ENCODE assay signal across 25 cellular contexts in the genomic region with DNA sequence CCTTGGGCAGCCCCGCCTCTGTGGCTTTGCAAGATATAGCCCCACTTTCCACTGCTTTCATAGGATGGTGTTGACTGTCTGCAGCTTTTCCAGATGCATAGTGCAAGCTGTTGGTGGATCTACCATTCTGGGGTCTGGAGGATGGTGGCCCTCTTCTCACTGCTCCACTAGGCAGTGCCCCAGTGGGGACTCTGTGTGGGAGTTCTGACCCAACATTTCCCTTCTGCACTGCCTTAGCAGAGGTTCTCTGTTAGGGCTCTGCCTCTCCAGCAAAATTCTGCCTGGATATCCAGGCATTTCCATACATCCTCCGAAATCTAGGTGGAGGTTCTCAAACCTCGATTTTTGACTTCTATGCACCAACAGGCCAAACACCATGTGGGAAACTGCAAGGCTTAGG.
"Had no signal": no experiment of that assay in that cellular context is flagged by ENCODE, and none has a peak within 500 bp of the region (broad histone marks: within the 10 kb centered on the region; RNA-seq: fewer than 3 reads in every experiment).

No MANE protein-coding gene starts in this region.

- H3K4me3 ChIP-seq: coronary artery, dorsolateral prefrontal cortex, esophagus muscularis mucosa, gastroesophageal sphincter, heart right ventricle, left lung, lower lobe of right lung, mucosa of descending colon had no signal

- DNase-seq: dermis blood vessel endothelial cell; dorsolateral prefrontal cortex; effector CD4-positive, alpha-beta T cell; effector memory CD4-positive, alpha-beta T cell; foreskin keratinocyte; glutamatergic neuron; head of caudate nucleus; heart right ventricle; hippocampal formation; left cardiac atrium; left lung; left ventricle myocardium superior; lower lobe of right lung; mesenchymal stem cell; mucosa of descending colon; naive B cell had no signal

- H3K4me3 Mint-ChIP-seq: mesothelial cell of epicardium, naive B cell had no signal

- H3K27me3 Mint-ChIP-seq: naive B cell had no signal

- H3K27me3 ChIP-seq: dorsolateral prefrontal cortex, esophagus muscularis mucosa, foreskin keratinocyte, gastroesophageal sphincter, heart right ventricle, left lung had no signal

- H3K9me3 ChIP-seq: gastroesophageal sphincter, lower lobe of right lung had no signal

- H3K27ac Mint-ChIP-seq: mesothelial cell of epicardium had no signal

- H3K36me3 ChIP-seq: lower lobe of right lung had no signal

- H3K27ac ChIP-seq: coronary artery, dorsolateral prefrontal cortex, esophagus muscularis mucosa, foreskin keratinocyte, gastroesophageal sphincter, heart right ventricle, left lung, lower lobe of right lung had no signal

- ATAC-seq: foreskin keratinocyte, gastroesophageal sphincter, heart right ventricle, left cardiac atrium, left lung, left ventricle myocardium superior, lower lobe of right lung, mucosa of descending colon had no signal

- H3K4me1 ChIP-seq: foreskin keratinocyte, left lung, lower lobe of right lung had no signal

- FAIRE-seq: colon, endothelial cell of umbilical vein, frontal cortex, islet of Langerhans, keratinocyte had no signal
